In genomic region chr22:37571258-37571991, GRCh38 we compare ENCODE assay signal across 13 cellular contexts. TPM values are rescaled to one million over a fixed set of nuclear protein-coding genes. Genes with fewer than 3 reads are reported as not detected.
DNase-seq lines count a peak whose midpoint lies in the region; ATAC-seq, FAIRE-seq and TF ChIP-seq lines count a peak whose summit lies in the region.
"Had no signal": no experiment of that assay in that cellular context is flagged by ENCODE, and none has a peak within 500 bp of the region (broad histone marks: within the 10 kb centered on the region; RNA-seq: fewer than 3 reads in every experiment).

No MANE protein-coding gene starts in this region.

- peaks cover 9% of the 10 kb centered on the region for H3K36me3 Mint-ChIP-seq in HFFc6 (ENCODE audit: low read depth)

- H3K79me1 ChIP-seq in H1 (ENCODE audit: low read depth, low read length) = no peaks in the 10 kb centered on the region

- no peak overlapping the region for H4K91ac ChIP-seq in H1 (replicated peaks; ENCODE audit: insufficient read length, low read length)

- no peak overlapping the region for H3K4me3 Mint-ChIP-seq in HFFc6

- H3K9me3 ChIP-seq in RWPE2 (ENCODE audit: severe bottlenecking) (no peaks in the 10 kb centered on the region), H1 (ENCODE audit: insufficient read depth in 2 of 2, low read depth in 1 of 2, low read length in 1 of 2) (no peaks in the 10 kb centered on the region)
- H3K9me3 ChIP-seq: heart right ventricle had no signal

- no peak; a peak in 1 of 4 replicates for TF ChIP-seq RAD21 in H1 (IDR thresholded peaks at IDR 0.05 in 1 of 2, conservative IDR thresholded peaks at IDR 0.05 in 1 of 2; ENCODE audit: low read depth in 2 of 2, low read length in 2 of 2)

- H3K4me1 ChIP-seq in RWPE2 (ENCODE audit: insufficient read depth, poor library complexity, severe bottlenecking) = peaks cover 17% of the 10 kb centered on the region
- H3K4me1 ChIP-seq in H1 (replicated peaks in 1 of 4; ENCODE audit: control insufficient read depth in 3 of 4, insufficient read depth in 4 of 4, low read length in 3 of 4) = peaks cover 7 to 17% (median 16%) of the 10 kb centered on the region in 4 experiments

- H2BK12ac ChIP-seq in H1 (ENCODE audit: low read depth, low read length) = no peak overlapping the region

- H2BK20ac ChIP-seq in H1 (ENCODE audit: low read length) = peak overlapping the region; percentile 48; the same call in 1 of the 2 replicates

- CTCF ChIA-PET in H1 (lab: Charles Lee; ENCODE audit: partially characterized antibody) = interaction anchor here (1.0 to 39.4 kb wide), 7 partner anchors 8 to 310 kb away, joined by 4 to 1347 read pairs (median 11); partner anchors contain the start of gene LGALS2

- no peak overlapping the region for H3K9ac ChIP-seq in H1 (replicated peaks in 1 of 4; ENCODE audit: extremely low read depth in 1 of 4, low read depth in 3 of 4, low read length in 3 of 4)

- H3K9me3 Mint-ChIP-seq in HFFc6 = no peaks in the 10 kb centered on the region

- H3K56ac ChIP-seq in H1 (replicated peaks; ENCODE audit: insufficient read length, low read depth, low read length) = no peak overlapping the region

- H4K5ac ChIP-seq in H1 (ENCODE audit: insufficient read length, low read depth, low read length) = no peak overlapping the region

- no peak overlapping the region for H2AFZ ChIP-seq in H1 (ENCODE audit: low read length)

- H3K36me3 ChIP-seq in RWPE2 (ENCODE audit: low read depth) (peaks cover 14% of the 10 kb centered on the region), H1 (ENCODE audit: control insufficient read depth in 2 of 4, insufficient read depth in 4 of 4, low read length in 3 of 4) (no peaks in the 10 kb centered on the region)

- no peak overlapping the region for H3K23ac ChIP-seq in H1 (ENCODE audit: insufficient read length)

- H3K27ac ChIP-seq in RWPE2 (ENCODE audit: poor library complexity, severe bottlenecking) (no peak overlapping the region), H1 (ENCODE audit: low read depth, low read length) (no peak overlapping the region), substantia nigra (ENCODE audit: low read depth, low read length, poor library complexity, severe bottlenecking) (peak overlapping the region; percentile 28)
- H3K27ac ChIP-seq: heart right ventricle had no signal

- no peak overlapping the region for H3K14ac ChIP-seq in H1 (ENCODE audit: insufficient read length)

- H2BK15ac ChIP-seq in H1 (ENCODE audit: low read length) = no peak overlapping the region

- peak; percentile 46 for ATAC-seq in RWPE2 (ENCODE audit: low read depth)
- ATAC-seq in HG02678 (IDR thresholded peaks at IDR 0.05; ENCODE audit: unreplicated experiment) = no peak
- ATAC-seq: heart right ventricle had no signal

- H3K4me3 ChIP-seq in RWPE2 (ENCODE audit: severe bottlenecking) (no peak overlapping the region), H1 (ENCODE audit: extremely low read depth in 1 of 4, insufficient read depth in 2 of 4, low read depth in 3 of 4, low read length in 4 of 4) (no peak overlapping the region)
- H3K4me3 ChIP-seq: heart right ventricle had no signal

- TF ChIP-seq POLR2A in H1 (IDR thresholded peaks at IDR 0.05; ENCODE audit: control extremely low read depth in 1 of 2, low read depth in 2 of 2, low read length in 2 of 2) = no peak

- DNase-seq in HFFc6 (no peak), RWPE2 (ENCODE audit: low spot score) (no peak), H1 (ENCODE audit: low read depth in 1 of 2, low spot score in 2 of 2) (no peak), substantia nigra (lab: John Stamatoyannopoulos, UW) (peak in 1 of 49 donors; percentile 20), NCI-H510A (lab: John Stamatoyannopoulos, UW) (no peak), NCI-H1694 treated with DMSO at 0.1 percent for 48 hours (lab: John Stamatoyannopoulos, UW) (no peak)
- DNase-seq: activated T-cell treated with anti-CD3 and anti-CD28 coated beads for 4 hours; cortex of kidney; GOT3; heart right ventricle; NK-92 treated with Interleukin-12 subunit alpha and Interleukin-12 subunit beta, amount 100 ng/mL, for 24 hours had no signal

- no peak for TF ChIP-seq EP300 in H1 (IDR thresholded peaks at IDR 0.05; ENCODE audit: borderline replicate concordance in 1 of 2, low read depth in 2 of 2, low read length in 2 of 2)

- H2AK5ac ChIP-seq in H1 (ENCODE audit: low read depth, low read length) = no peak overlapping the region

- H3K4me1 Mint-ChIP-seq in HFFc6 (ENCODE audit: low read depth) = peaks cover 16% of the 10 kb centered on the region

- H3K4ac ChIP-seq in H1 (replicated peaks; ENCODE audit: insufficient read length, low read depth, low read length) = no peak overlapping the region

- no peaks in the 10 kb centered on the region for H3K27me3 ChIP-seq in RWPE2 (ENCODE audit: insufficient read depth, poor library complexity, severe bottlenecking)
- H3K27me3 ChIP-seq in H1 (replicated peaks in 1 of 4; ENCODE audit: control insufficient read depth in 3 of 4, extremely low read depth in 1 of 4, insufficient read depth in 3 of 4, low read length in 3 of 4) = no peaks in the 10 kb centered on the region; a peak in 1 of 7 replicates

- H4K8ac ChIP-seq in H1 (ENCODE audit: extremely low read depth, insufficient read depth, low read length) = no peak overlapping the region

- H3K27ac Mint-ChIP-seq in HFFc6 = peak overlapping the region; percentile 12; the same call in 1 of the 2 replicates

- POLR2A ChIA-PET in H1 (lab: Charles Lee; ENCODE audit: partially characterized antibody) = interaction anchor here (1.0 to 12.2 kb wide), 9 partner anchors 8 to 61 kb away, joined by 3 to 198 read pairs (median 4); no protein-coding TSS in a partner anchor

- peaks cover 9% of the 10 kb centered on the region for H3K27me3 Mint-ChIP-seq in HFFc6 (ENCODE audit: insufficient read depth)

- H2BK5ac ChIP-seq in H1 (ENCODE audit: low read depth, low read length) = no peak overlapping the region

- no peaks in the 10 kb centered on the region for H3K23me2 ChIP-seq in H1 (ENCODE audit: low read depth, low read length)

- no peak for FAIRE-seq in H1 (lab: Jason Lieb, UNC)

- H4K20me1 ChIP-seq in H1 (replicated peaks in 1 of 2; ENCODE audit: control insufficient read depth in 1 of 2, insufficient read depth in 2 of 2, low read length in 2 of 2) = no peaks in the 10 kb centered on the region

- no peak overlapping the region for H3K18ac ChIP-seq in H1 (ENCODE audit: extremely low read depth, low read length)

- peak; percentile 24 for TF ChIP-seq CTCF in HFFc6 (IDR thresholded peaks at IDR 0.05)
- peak; percentile 32 for TF ChIP-seq CTCF in RWPE2 (IDR thresholded peaks at IDR 0.05; ENCODE audit: poor library complexity, severe bottlenecking)
- TF ChIP-seq CTCF in H1 (IDR thresholded peaks at IDR 0.05; ENCODE audit: control extremely low read depth in 1 of 3, insufficient read depth in 1 of 3, low read depth in 1 of 3, low read length in 3 of 3) = peak in 2 of 3 experiments; percentile 19 to 22; a peak in 2 of 4 replicates

- no peaks in the 10 kb centered on the region for H3K79me2 ChIP-seq in H1 (ENCODE audit: control insufficient read depth in 1 of 2, insufficient read depth in 2 of 2, low read length in 2 of 2)

- 87% methylated on average over 16 of the region's 16 CpGs; no CpG with 5 or more reads in 1 of the 2 experiments for WGBS in H1 (ENCODE audit: extremely low coverage in 1 of 2, insufficient coverage in 1 of 2, insufficient read length in 1 of 2, insufficient replicate concordance in 2 of 2, low coverage in 1 of 2, low lambda C conversion rate in 2 of 2, missing lambda C conversion rate in 1 of 2), 2 experiments

- H2BK120ac ChIP-seq in H1 (replicated peaks; ENCODE audit: low read depth, low read length) = no peak overlapping the region

- no peak overlapping the region for H3K4me2 ChIP-seq in H1 (ENCODE audit: insufficient read depth in 1 of 2, low read depth in 2 of 2, low read length in 2 of 2)

RNA-seq across cellular contexts. Expression of gene LGALS2, which starts 8.5 kb away (rescaled TPM):
- total RNA-seq in HFFc6 (2021; fragmentation: NEBNext Ultra II Directional; extraction: Animal tissue kit (Norgen Biotek cat#: 25700)) = not detected
- not detected in 2 replicates for total RNA-seq in H1 (2021; fragmentation: NEBNext Ultra II Directional; extraction: Animal tissue kit (Norgen Biotek cat#: 25700))
- polyA plus RNA-seq in H1 (2011; rRNA removed) = not detected in 2 replicates
- not detected for polyA plus RNA-seq in H1 (2011; cell fraction: cytosol; rRNA removed)
- polyA plus RNA-seq in H1 (2011; cell fraction: nucleus; rRNA removed) = not detected
- polyA plus RNA-seq in H1 (2012, experiment 1 of 2) = not detected in 4 replicates
- not detected for polyA plus RNA-seq in H1 (2012, experiment 2 of 2)
- not detected for polyA plus RNA-seq in H1 (2013, experiment 1 of 2)
- not detected for polyA plus RNA-seq in H1 (2013, experiment 2 of 2)
- polyA minus RNA-seq in H1 (2011; rRNA and poly(A)+ RNA removed) = not detected in 2 replicates
- polyA minus RNA-seq in H1 (2011; cell fraction: cytosol; rRNA and poly(A)+ RNA removed) = not detected
- not detected for polyA minus RNA-seq in H1 (2011; cell fraction: nucleus; rRNA and poly(A)+ RNA removed)
- total RNA-seq: skeletal muscle tissue had no signal
- polyA plus RNA-seq: heart right ventricle had no signal

RNA-seq across cellular contexts. Expression of gene CDC42EP1, which starts 11.1 kb away (rescaled TPM):
- 100 to 1,000 TPM in 3 of 6 experiments, 10 to 100 TPM in 3; 88.3 to 104 (median 97.2) TPM for total RNA-seq in HFFc6 (2021; fragmentation: NEBNext Ultra II Directional; extraction: Animal tissue kit (Norgen Biotek cat#: 25700))
- 10.1 and 11.2 TPM in 2 replicates for total RNA-seq in H1 (2021; fragmentation: NEBNext Ultra II Directional; extraction: Animal tissue kit (Norgen Biotek cat#: 25700))
- polyA plus RNA-seq in H1 (2011; rRNA removed) = 8.3 and 15.4 TPM in 2 replicates
- 5.3 TPM for polyA plus RNA-seq in H1 (2011; cell fraction: cytosol; rRNA removed)
- 7.8 TPM for polyA plus RNA-seq in H1 (2011; cell fraction: nucleus; rRNA removed)
- 5.5 to 11.6 TPM (median 10.8 TPM) in 4 replicates for polyA plus RNA-seq in H1 (2012, experiment 1 of 2)
- polyA plus RNA-seq in H1 (2012, experiment 2 of 2) = 8.9 TPM
- 11.0 TPM for polyA plus RNA-seq in H1 (2013, experiment 1 of 2)
- 10.5 TPM for polyA plus RNA-seq in H1 (2013, experiment 2 of 2)
- polyA minus RNA-seq in H1 (2011; rRNA and poly(A)+ RNA removed) = 2.1 and 2.2 TPM in 2 replicates
- 4.3 TPM for polyA minus RNA-seq in H1 (2011; cell fraction: cytosol; rRNA and poly(A)+ RNA removed)
- 5.1 TPM for polyA minus RNA-seq in H1 (2011; cell fraction: nucleus; rRNA and poly(A)+ RNA removed)

RNA-seq across cellular contexts. Expression of gene GGA1, which starts 37.2 kb away (rescaled TPM):
- total RNA-seq in HFFc6 (2021; fragmentation: NEBNext Ultra II Directional; extraction: Animal tissue kit (Norgen Biotek cat#: 25700)) = 10 to 100 TPM; 37.5 to 45.4 (median 41.5) TPM
- 46.5 and 49.3 TPM in 2 replicates for total RNA-seq in H1 (2021; fragmentation: NEBNext Ultra II Directional; extraction: Animal tissue kit (Norgen Biotek cat#: 25700))
- polyA plus RNA-seq in H1 (2011; rRNA removed) = 57.2 and 81.0 TPM in 2 replicates
- polyA plus RNA-seq in H1 (2011; cell fraction: cytosol; rRNA removed) = 58.2 TPM
- 170 TPM for polyA plus RNA-seq in H1 (2011; cell fraction: nucleus; rRNA removed)
- 43.4 to 56.3 TPM (median 52.3 TPM) in 4 replicates for polyA plus RNA-seq in H1 (2012, experiment 1 of 2)
- polyA plus RNA-seq in H1 (2012, experiment 2 of 2) = 38.5 TPM
- 31.2 TPM for polyA plus RNA-seq in H1 (2013, experiment 1 of 2)
- 28.6 TPM for polyA plus RNA-seq in H1 (2013, experiment 2 of 2)
- polyA minus RNA-seq in H1 (2011; rRNA and poly(A)+ RNA removed) = 25.7 and 39.1 TPM in 2 replicates
- polyA minus RNA-seq in H1 (2011; cell fraction: cytosol; rRNA and poly(A)+ RNA removed) = 36.0 TPM
- polyA minus RNA-seq in H1 (2011; cell fraction: nucleus; rRNA and poly(A)+ RNA removed) = 64.4 TPM

RNA-seq across cellular contexts. Expression of gene CARD10, which starts 52.2 kb away (rescaled TPM):
- total RNA-seq in HFFc6 (2021; fragmentation: NEBNext Ultra II Directional; extraction: Animal tissue kit (Norgen Biotek cat#: 25700)) = 1 to 10 TPM; 4.4 to 5.6 (median 4.8) TPM
- total RNA-seq in H1 (2021; fragmentation: NEBNext Ultra II Directional; extraction: Animal tissue kit (Norgen Biotek cat#: 25700)) = 14.4 and 14.6 TPM in 2 replicates
- 13.5 and 17.4 TPM in 2 replicates for polyA plus RNA-seq in H1 (2011; rRNA removed)
- 11.2 TPM for polyA plus RNA-seq in H1 (2011; cell fraction: cytosol; rRNA removed)
- 23.7 TPM for polyA plus RNA-seq in H1 (2011; cell fraction: nucleus; rRNA removed)
- 7.9 to 13.1 TPM (median 11.6 TPM) in 4 replicates for polyA plus RNA-seq in H1 (2012, experiment 1 of 2)
- polyA plus RNA-seq in H1 (2012, experiment 2 of 2) = 11.4 TPM
- 9.2 TPM for polyA plus RNA-seq in H1 (2013, experiment 1 of 2)
- polyA plus RNA-seq in H1 (2013, experiment 2 of 2) = 9.2 TPM
- polyA minus RNA-seq in H1 (2011; rRNA and poly(A)+ RNA removed) = 6.8 and 7.5 TPM in 2 replicates
- polyA minus RNA-seq in H1 (2011; cell fraction: cytosol; rRNA and poly(A)+ RNA removed) = 11.4 TPM
- polyA minus RNA-seq in H1 (2011; cell fraction: nucleus; rRNA and poly(A)+ RNA removed) = 5.0 TPM
